Comparison of ENCODE assay signal across 34 cellular contexts in genomic region chr14:78445275-78445674, GRCh38.
"Had no signal": no experiment of that assay in that cellular context is flagged by ENCODE, and none has a peak within 500 bp of the region (broad histone marks: within the 10 kb centered on the region; RNA-seq: fewer than 3 reads in every experiment).

No MANE protein-coding gene starts in this region.

- DNase-seq: activated CD4-positive, alpha-beta memory T cell treated with anti-CD3 and anti-CD28 coated beads for 36 hours; activated CD4-positive, alpha-beta T cell treated with anti-CD3 and anti-CD28 coated beads for 36 hours; activated CD4-positive, alpha-beta T cell treated with anti-CD3 and anti-CD28 coated beads, Interleukin-2, amount 10 ng/mL, durations not matched to agents 24 days and 14 days; activated CD4-positive, CD25-positive, alpha-beta regulatory T cell; activated CD4-positive, CD25-positive, alpha-beta regulatory T cell treated with anti-CD3 and anti-CD28 coated beads, Interleukin-2, amount 50 U/mL, for 72 hours; activated CD8-positive, alpha-beta memory T cell treated with anti-CD3 and anti-CD28 coated beads, Interleukin-2, amount 10 ng/mL, durations not matched to agents 7 days and 5 days; activated CD8-positive, alpha-beta memory T cell treated with anti-CD3 and anti-CD28 coated beads, Interleukin-2, amount 50 U/mL, for 4 hours; activated CD8-positive, alpha-beta T cell treated with anti-CD3 and anti-CD28 coated beads, Interleukin-2, amount 10 ng/mL, durations not matched to agents 7 days and 5 days; activated effector memory CD4-positive, alpha-beta T cell treated with anti-CD3 and anti-CD28 coated beads, Interleukin-2, amount 50 U/mL, for 16 hours; activated naive CD4-positive, alpha-beta T cell treated with anti-CD3 and anti-CD28 coated beads for 36 hours; activated naive CD8-positive, alpha-beta T cell treated with anti-CD3 and anti-CD28 coated beads for 36 hours; activated naive CD8-positive, alpha-beta T cell treated with anti-CD3 and anti-CD28 coated beads, Interleukin-2, amount 50 U/mL, for 24 hours; activated T-cell treated with anti-CD3 and anti-CD28 coated beads, Interleukin-2, amount 50 U/mL, for 1 hour; activated T-cell treated with anti-CD3 and anti-CD28 coated beads, Interleukin-2, amount 50 U/mL, for 48 hours; adrenal gland; amygdala; aorta; body of pancreas; caudate nucleus; cortex of kidney; dermis blood vessel endothelial cell; effector CD4-positive, alpha-beta T cell; effector memory CD8-positive, alpha-beta T cell; esophagus squamous epithelium; foreskin melanocyte; T-helper 1 cell; T-helper 17 cell; T1000 had no signal

- H3K27me3 ChIP-seq: adrenal gland, body of pancreas had no signal

- H3K9me3 Mint-ChIP-seq: activated CD4-positive, alpha-beta memory T cell treated with anti-CD3 and anti-CD28 coated beads for 36 hours; activated CD4-positive, alpha-beta T cell treated with anti-CD3 and anti-CD28 coated beads, Interleukin-2, amount 10 ng/mL, durations not matched to agents 24 days and 14 days; activated naive CD4-positive, alpha-beta T cell treated with anti-CD3 and anti-CD28 coated beads for 36 hours; activated naive CD8-positive, alpha-beta T cell treated with anti-CD3 and anti-CD28 coated beads for 36 hours; activated naive CD8-positive, alpha-beta T cell treated with anti-CD3 and anti-CD28 coated beads, Interleukin-2, amount 50 U/mL, for 24 hours; activated T-helper 1 cell treated with anti-CD3 and anti-CD28 coated beads, Interleukin-12 subunit alpha, Interleukin-12 subunit beta, Interleukin-2, Interleukin-4 antibody, amounts not matched to agents 30 ng/mL and 10 ng/mL and 1 ng/mL, durations not matched to agents 14 hours and 24 hours and 36 hours; activated T-helper 2 cell treated with anti-CD3 and anti-CD28 coated beads, Interferon-gamma antibody, Interleukin-2, Interleukin-4, amounts not matched to agents 10 μg/mL and 5 μg/mL and 100 μg/mL, durations not matched to agents 14 hours and 24 hours and 36 hours; T-helper 2 cell treated with Interferon-gamma antibody and Interleukin-4, amounts not matched to agents 5 μg/mL and 100 μg/mL, for 36 hours had no signal

- H3K4me3 ChIP-seq: adrenal gland, body of pancreas, esophagus squamous epithelium, gastroesophageal sphincter had no signal

- ATAC-seq: activated CD4-positive, alpha-beta T cell treated with anti-CD3 and anti-CD28 coated beads for 36 hours; activated CD8-positive, alpha-beta memory T cell treated with anti-CD3 and anti-CD28 coated beads, Interleukin-2, amount 10 ng/mL, durations not matched to agents 7 days and 5 days; activated CD8-positive, alpha-beta T cell treated with anti-CD3 and anti-CD28 coated beads, Interleukin-2, amount 10 ng/mL, durations not matched to agents 7 days and 5 days; activated naive CD8-positive, alpha-beta T cell treated with anti-CD3 and anti-CD28 coated beads, Interleukin-2, amount 50 U/mL, for 24 hours; body of pancreas; effector memory CD8-positive, alpha-beta T cell; gastroesophageal sphincter; T-helper 17 cell had no signal

- H3K27ac Mint-ChIP-seq: activated CD4-positive, alpha-beta memory T cell treated with anti-CD3 and anti-CD28 coated beads for 36 hours; activated CD4-positive, alpha-beta T cell treated with anti-CD3 and anti-CD28 coated beads for 36 hours; activated CD4-positive, alpha-beta T cell treated with anti-CD3 and anti-CD28 coated beads, Interleukin-2, amount 10 ng/mL, durations not matched to agents 24 days and 14 days; activated CD8-positive, alpha-beta memory T cell treated with anti-CD3 and anti-CD28 coated beads, Interleukin-2, amount 10 ng/mL, durations not matched to agents 7 days and 5 days; activated CD8-positive, alpha-beta T cell treated with anti-CD3 and anti-CD28 coated beads, Interleukin-2, amount 10 ng/mL, durations not matched to agents 7 days and 5 days; activated naive CD4-positive, alpha-beta T cell treated with anti-CD3 and anti-CD28 coated beads for 36 hours; activated naive CD4-positive, alpha-beta T cell treated with anti-CD3 and anti-CD28 coated beads, Interleukin-2, amount 50 U/mL, for 24 hours; activated naive CD8-positive, alpha-beta T cell treated with anti-CD3 and anti-CD28 coated beads for 36 hours; activated naive CD8-positive, alpha-beta T cell treated with anti-CD3 and anti-CD28 coated beads, Interleukin-2, amount 50 U/mL, for 24 hours; activated T-helper 1 cell treated with anti-CD3 and anti-CD28 coated beads, Interleukin-12 subunit alpha, Interleukin-12 subunit beta, Interleukin-2, Interleukin-4 antibody, amounts not matched to agents 30 ng/mL and 10 ng/mL and 1 ng/mL, durations not matched to agents 14 hours and 24 hours and 36 hours; activated T-helper 2 cell treated with anti-CD3 and anti-CD28 coated beads, Interferon-gamma antibody, Interleukin-2, Interleukin-4, amounts not matched to agents 10 μg/mL and 5 μg/mL and 100 μg/mL, durations not matched to agents 14 hours and 24 hours and 36 hours; effector memory CD8-positive, alpha-beta T cell; T-helper 17 cell; T-helper 2 cell treated with Interferon-gamma antibody and Interleukin-4, amounts not matched to agents 5 μg/mL and 100 μg/mL, for 36 hours had no signal

- FAIRE-seq: colon had no signal

- H3K9me3 ChIP-seq: adrenal gland, body of pancreas, esophagus squamous epithelium had no signal

- H3K4me1 Mint-ChIP-seq: activated CD4-positive, alpha-beta T cell treated with anti-CD3 and anti-CD28 coated beads for 36 hours; activated CD4-positive, alpha-beta T cell treated with anti-CD3 and anti-CD28 coated beads, Interleukin-2, amount 10 ng/mL, durations not matched to agents 24 days and 14 days; activated CD8-positive, alpha-beta memory T cell treated with anti-CD3 and anti-CD28 coated beads, Interleukin-2, amount 10 ng/mL, durations not matched to agents 7 days and 5 days; activated naive CD4-positive, alpha-beta T cell treated with anti-CD3 and anti-CD28 coated beads, Interleukin-2, amount 50 U/mL, for 24 hours; activated naive CD8-positive, alpha-beta T cell treated with anti-CD3 and anti-CD28 coated beads for 36 hours; activated naive CD8-positive, alpha-beta T cell treated with anti-CD3 and anti-CD28 coated beads, Interleukin-2, amount 50 U/mL, for 24 hours; T-helper 17 cell had no signal

- H3K27me3 Mint-ChIP-seq: activated CD4-positive, alpha-beta memory T cell treated with anti-CD3 and anti-CD28 coated beads for 36 hours; activated CD4-positive, alpha-beta T cell treated with anti-CD3 and anti-CD28 coated beads, Interleukin-2, amount 10 ng/mL, durations not matched to agents 24 days and 14 days; activated CD8-positive, alpha-beta memory T cell treated with anti-CD3 and anti-CD28 coated beads, Interleukin-2, amount 10 ng/mL, durations not matched to agents 7 days and 5 days; activated naive CD8-positive, alpha-beta T cell treated with anti-CD3 and anti-CD28 coated beads, Interleukin-2, amount 50 U/mL, for 24 hours; effector memory CD8-positive, alpha-beta T cell had no signal

- H3K36me3 Mint-ChIP-seq: activated CD4-positive, alpha-beta memory T cell treated with anti-CD3 and anti-CD28 coated beads for 36 hours; activated CD8-positive, alpha-beta memory T cell treated with anti-CD3 and anti-CD28 coated beads, Interleukin-2, amount 10 ng/mL, durations not matched to agents 7 days and 5 days; activated naive CD4-positive, alpha-beta T cell treated with anti-CD3 and anti-CD28 coated beads, Interleukin-2, amount 50 U/mL, for 24 hours; activated naive CD8-positive, alpha-beta T cell treated with anti-CD3 and anti-CD28 coated beads for 36 hours had no signal

- H3K4me1 ChIP-seq: adrenal gland, body of pancreas, esophagus squamous epithelium, gastroesophageal sphincter had no signal

- H3K36me3 ChIP-seq: adrenal gland, esophagus squamous epithelium, gastroesophageal sphincter had no signal

- H3K4me3 Mint-ChIP-seq: activated CD4-positive, alpha-beta memory T cell treated with anti-CD3 and anti-CD28 coated beads for 36 hours; activated CD4-positive, alpha-beta T cell treated with anti-CD3 and anti-CD28 coated beads for 36 hours; activated CD4-positive, alpha-beta T cell treated with anti-CD3 and anti-CD28 coated beads, Interleukin-2, amount 10 ng/mL, durations not matched to agents 24 days and 14 days; activated CD8-positive, alpha-beta memory T cell treated with anti-CD3 and anti-CD28 coated beads, Interleukin-2, amount 10 ng/mL, durations not matched to agents 7 days and 5 days; activated CD8-positive, alpha-beta T cell treated with anti-CD3 and anti-CD28 coated beads, Interleukin-2, amount 10 ng/mL, durations not matched to agents 7 days and 5 days; activated naive CD4-positive, alpha-beta T cell treated with anti-CD3 and anti-CD28 coated beads for 36 hours; activated naive CD4-positive, alpha-beta T cell treated with anti-CD3 and anti-CD28 coated beads, Interleukin-2, amount 50 U/mL, for 24 hours; activated naive CD8-positive, alpha-beta T cell treated with anti-CD3 and anti-CD28 coated beads for 36 hours; activated naive CD8-positive, alpha-beta T cell treated with anti-CD3 and anti-CD28 coated beads, Interleukin-2, amount 50 U/mL, for 24 hours; activated T-helper 1 cell treated with anti-CD3 and anti-CD28 coated beads, Interleukin-12 subunit alpha, Interleukin-12 subunit beta, Interleukin-2, Interleukin-4 antibody, amounts not matched to agents 30 ng/mL and 10 ng/mL and 1 ng/mL, durations not matched to agents 14 hours and 24 hours and 36 hours; effector memory CD8-positive, alpha-beta T cell; T-helper 17 cell; T-helper 2 cell treated with Interferon-gamma antibody and Interleukin-4, amounts not matched to agents 5 μg/mL and 100 μg/mL, for 36 hours had no signal

- H3K27ac ChIP-seq: adrenal gland, body of pancreas, esophagus squamous epithelium, gastroesophageal sphincter had no signal
